23 cellular contexts compared by ENCODE assay signal in genomic region chr18:39938678-39939077, GRCh38.
"Had no signal": no experiment of that assay in that cellular context is flagged by ENCODE, and none has a peak within 500 bp of the region (broad histone marks: within the 10 kb centered on the region; RNA-seq: fewer than 3 reads in every experiment).

No MANE protein-coding gene starts in this region.

- H3K9me3 Mint-ChIP-seq: endodermal cell, WTC11 had no signal

- H3K4me3 Mint-ChIP-seq: activated CD4-positive, alpha-beta T cell treated with anti-CD3 and anti-CD28 coated beads for 36 hours; activated naive CD8-positive, alpha-beta T cell treated with anti-CD3 and anti-CD28 coated beads for 36 hours; activated T-cell treated with anti-CD3 and anti-CD28 coated beads, Interleukin-2, amount 50 U/mL, for 4 hours; central memory CD8-positive, alpha-beta T cell; endodermal cell; stimulated activated effector memory CD8-positive, alpha-beta T cell treated with anti-CD3 and anti-CD28 coated beads, Interleukin-12 subunit alpha, Interleukin-12 subunit beta, amount 100 ng/mL, for 72 hours; stimulated activated naive CD8-positive, alpha-beta T cell treated with anti-CD3 and anti-CD28 coated beads, Interleukin-15, amount 100 ng/mL, for 72 hours; WTC11 had no signal

- H3K36me3 Mint-ChIP-seq: activated naive CD8-positive, alpha-beta T cell treated with anti-CD3 and anti-CD28 coated beads for 36 hours; stimulated activated effector memory CD8-positive, alpha-beta T cell treated with anti-CD3 and anti-CD28 coated beads, Interleukin-12 subunit alpha, Interleukin-12 subunit beta, amount 100 ng/mL, for 72 hours; WTC11 had no signal

- ATAC-seq: activated CD4-positive, alpha-beta T cell treated with anti-CD3 and anti-CD28 coated beads for 36 hours; activated T-cell treated with anti-CD3 and anti-CD28 coated beads, Interleukin-2, amount 50 U/mL, for 4 hours; left lobe of liver; lower lobe of right lung; mucosa of descending colon; right lobe of liver; stimulated activated effector memory CD8-positive, alpha-beta T cell treated with anti-CD3 and anti-CD28 coated beads, Interleukin-12 subunit alpha, Interleukin-12 subunit beta, amount 100 ng/mL, for 72 hours; stimulated activated naive CD8-positive, alpha-beta T cell treated with anti-CD3 and anti-CD28 coated beads, Interleukin-15, amount 100 ng/mL, for 72 hours; WTC11 had no signal

- H3K4me1 Mint-ChIP-seq: activated CD4-positive, alpha-beta T cell treated with anti-CD3 and anti-CD28 coated beads for 36 hours; activated naive CD8-positive, alpha-beta T cell treated with anti-CD3 and anti-CD28 coated beads for 36 hours; central memory CD8-positive, alpha-beta T cell; endodermal cell; stimulated activated effector memory CD8-positive, alpha-beta T cell treated with anti-CD3 and anti-CD28 coated beads, Interleukin-12 subunit alpha, Interleukin-12 subunit beta, amount 100 ng/mL, for 72 hours; stimulated activated naive CD8-positive, alpha-beta T cell treated with anti-CD3 and anti-CD28 coated beads, Interleukin-15, amount 100 ng/mL, for 72 hours; WTC11 had no signal

- H3K27me3 Mint-ChIP-seq: activated CD4-positive, alpha-beta T cell treated with anti-CD3 and anti-CD28 coated beads for 36 hours; activated naive CD8-positive, alpha-beta T cell treated with anti-CD3 and anti-CD28 coated beads for 36 hours; central memory CD8-positive, alpha-beta T cell; stimulated activated naive CD8-positive, alpha-beta T cell treated with anti-CD3 and anti-CD28 coated beads, Interleukin-15, amount 100 ng/mL, for 72 hours had no signal

- H3K27ac Mint-ChIP-seq: activated CD4-positive, alpha-beta T cell treated with anti-CD3 and anti-CD28 coated beads for 36 hours; activated naive CD8-positive, alpha-beta T cell treated with anti-CD3 and anti-CD28 coated beads for 36 hours; activated T-helper 2 cell treated with anti-CD3 and anti-CD28 coated beads, Interferon-gamma antibody, Interleukin-2, Interleukin-4, amounts not matched to agents 10 μg/mL and 5 μg/mL and 100 μg/mL, durations not matched to agents 14 hours and 24 hours and 36 hours; endodermal cell; stimulated activated effector memory CD8-positive, alpha-beta T cell treated with anti-CD3 and anti-CD28 coated beads, Interleukin-12 subunit alpha, Interleukin-12 subunit beta, amount 100 ng/mL, for 72 hours; stimulated activated naive CD8-positive, alpha-beta T cell treated with anti-CD3 and anti-CD28 coated beads, Interleukin-15, amount 100 ng/mL, for 72 hours; WTC11 had no signal

- DNase-seq: activated CD4-positive, alpha-beta T cell treated with anti-CD3 and anti-CD28 coated beads for 36 hours; activated CD4-positive, alpha-beta T cell treated with anti-CD3 and anti-CD28 coated beads, Interleukin-2, amount 50 U/mL, for 4 hours; activated CD8-positive, alpha-beta memory T cell treated with anti-CD3 and anti-CD28 coated beads for 24 hours; activated CD8-positive, alpha-beta memory T cell treated with anti-CD3 and anti-CD28 coated beads, Interleukin-2, amount 50 U/mL, for 4 hours; activated naive CD4-positive, alpha-beta T cell; activated naive CD8-positive, alpha-beta T cell treated with anti-CD3 and anti-CD28 coated beads for 36 hours; activated T-cell treated with anti-CD3 and anti-CD28 coated beads, Interleukin-2, amount 50 U/mL, for 4 hours; amniotic stem cell; endodermal cell; lower lobe of right lung; mesendoderm; mucosa of descending colon; nucleus accumbens; right lobe of liver; small intestine; stimulated activated CD4-positive, alpha-beta T cell treated with anti-CD3 and anti-CD28 coated beads, Interleukin-2, amount 100 ng/mL, for 24 hours; stimulated activated naive CD8-positive, alpha-beta T cell treated with anti-CD3 and anti-CD28 coated beads, Interleukin-15, amount 100 ng/mL, for 72 hours; T1000 had no signal
